In genomic region chr4:140653718-140654515, GRCh38 we compare ENCODE assay signal across 12 cellular contexts.
DNase-seq lines count a peak whose midpoint lies in the region; ATAC-seq and TF ChIP-seq lines count a peak whose summit lies in the region.
"Had no signal": no experiment of that assay in that cellular context is flagged by ENCODE, and none has a peak within 500 bp of the region (broad histone marks: within the 10 kb centered on the region; RNA-seq: fewer than 3 reads in every experiment).

No MANE protein-coding gene starts in this region.

- no peaks in the 10 kb centered on the region for H3K9me3 Mint-ChIP-seq in activated T-helper 17 cell treated with anti-CD3 and anti-CD28 coated beads, Interleukin-2, amount 50 U/mL, for 72 hours

- H3K23ac ChIP-seq in mesendoderm (ENCODE audit: low read length): no peak overlapping the region

- H3K79me2 ChIP-seq in mesendoderm (ENCODE audit: control insufficient read depth, insufficient read depth, low read length): no peaks in the 10 kb centered on the region

- peaks cover 35% of the 10 kb centered on the region for H3K27me3 Mint-ChIP-seq in activated T-helper 17 cell treated with anti-CD3 and anti-CD28 coated beads, Interleukin-2, amount 50 U/mL, for 72 hours

- TF ChIP-seq CTCF in cardiac muscle cell (IDR thresholded peaks at IDR 0.05; ENCODE audit: low read depth, low read length) (no peak), right atrium auricular region (IDR thresholded peaks at IDR 0.05) (no peak)

- H4K5ac ChIP-seq in mesendoderm (ENCODE audit: low read length): no peak overlapping the region

- H2BK120ac ChIP-seq in mesendoderm (ENCODE audit: low read depth, low read length): no peak overlapping the region

- no peak overlapping the region for H4K8ac ChIP-seq in mesendoderm (ENCODE audit: low read depth, low read length)

- no peak overlapping the region for H3K27ac Mint-ChIP-seq in activated T-helper 17 cell treated with anti-CD3 and anti-CD28 coated beads, Interleukin-2, amount 50 U/mL, for 72 hours
- H3K27ac Mint-ChIP-seq: activated naive CD8-positive, alpha-beta T cell had no signal

- H3K79me1 ChIP-seq in mesendoderm (ENCODE audit: low read length): no peaks in the 10 kb centered on the region

- H3K4me2 ChIP-seq in mesendoderm (ENCODE audit: low read length): no peak overlapping the region

- H3K9me3 ChIP-seq in cardiac muscle cell (ENCODE audit: low read depth): no peaks in the 10 kb centered on the region
- H3K9me3 ChIP-seq in right atrium auricular region: no peaks in the 10 kb centered on the region
- H3K9me3 ChIP-seq: suprapubic skin had no signal

- WGBS in mesendoderm (ENCODE audit: extremely low coverage, insufficient coverage, low lambda C conversion rate): no CpG with 5 or more reads among the region's 8 CpGs

- H3K36me3 Mint-ChIP-seq in activated T-helper 17 cell treated with anti-CD3 and anti-CD28 coated beads, Interleukin-2, amount 50 U/mL, for 72 hours (ENCODE audit: low read depth): no peaks in the 10 kb centered on the region
- H3K36me3 Mint-ChIP-seq: activated naive CD8-positive, alpha-beta T cell had no signal

- DNase-seq in cardiac muscle cell (ENCODE audit: low read depth in 1 of 2, low spot score in 1 of 2): peak in 1 of 2 donors; percentile 92
- DNase-seq in right atrium auricular region (ENCODE audit: low spot score): no peak
- DNase-seq in epidermal melanocyte (ENCODE audit: insufficient read length, low spot score): peak; percentile 43
- DNase-seq in mesendoderm: peak; percentile 52
- no peak for DNase-seq in H7
- no peak for DNase-seq in ACHN
- DNase-seq: activated CD4-positive, alpha-beta T cell treated with anti-CD3 and anti-CD28 coated beads, Interleukin-2, amount 50 U/mL, for 1 hour; HCEC 1CT had no signal

- H3K36me3 ChIP-seq in cardiac muscle cell: peaks cover 3% of the 10 kb centered on the region
- peaks cover 32% of the 10 kb centered on the region for H3K36me3 ChIP-seq in right atrium auricular region
- peaks cover 3% of the 10 kb centered on the region for H3K36me3 ChIP-seq in mesendoderm (ENCODE audit: control insufficient read depth, insufficient read depth, low read length)
- no peaks in the 10 kb centered on the region for H3K36me3 ChIP-seq in H7 (replicated peaks; ENCODE audit: control insufficient read depth, insufficient read depth, low read length)

- H3K4ac ChIP-seq in mesendoderm (ENCODE audit: low read depth, low read length): peak overlapping the region; percentile 70

- no peak overlapping the region for H3K4me3 Mint-ChIP-seq in activated T-helper 17 cell treated with anti-CD3 and anti-CD28 coated beads, Interleukin-2, amount 50 U/mL, for 72 hours
- H3K4me3 Mint-ChIP-seq: activated naive CD8-positive, alpha-beta T cell had no signal

- peak overlapping the region; percentile 12 for H2BK5ac ChIP-seq in mesendoderm (ENCODE audit: low read length)

- H3K9ac ChIP-seq in mesendoderm (ENCODE audit: low read length): no peak overlapping the region

- no peak for ATAC-seq in HG03432 (IDR thresholded peaks at IDR 0.05; ENCODE audit: unreplicated experiment)
- no peak for ATAC-seq in activated T-helper 17 cell treated with anti-CD3 and anti-CD28 coated beads, Interleukin-2, amount 50 U/mL, for 72 hours (replicated peaks)

- H3K56ac ChIP-seq in mesendoderm (ENCODE audit: low read length): peak overlapping the region; percentile 59

- H3K4me1 ChIP-seq in cardiac muscle cell (ENCODE audit: low read depth): peaks cover 15% of the 10 kb centered on the region
- H3K4me1 ChIP-seq in right atrium auricular region: peaks cover 0 to 12% of the 10 kb centered on the region in 2 donors
- peaks cover 5% of the 10 kb centered on the region for H3K4me1 ChIP-seq in mesendoderm (ENCODE audit: control insufficient read depth, low read depth, low read length)

- in situ Hi-C loops in ACHN (cut with HindIII; ENCODE audit: low pct_ligation_motif_present, low pct_unique_long_range_greater_than_20kb, low sequenced_read_pairs): no loop called here

- H3K27ac ChIP-seq in cardiac muscle cell (peak overlapping the region; percentile 93), right atrium auricular region (peak overlapping the region in 1 of 2 donors; percentile 14), mesendoderm (ENCODE audit: low read depth, low read length) (peak overlapping the region; percentile 57)
- H3K27ac ChIP-seq: suprapubic skin had no signal

- no peak overlapping the region for H2AK5ac ChIP-seq in mesendoderm (ENCODE audit: low read length)

- H3K4me3 ChIP-seq in cardiac muscle cell (no peak overlapping the region), right atrium auricular region (peak overlapping the region in 1 of 2 donors; percentile 31), mesendoderm (ENCODE audit: low read length) (no peak overlapping the region), H7 (ENCODE audit: insufficient read depth, low read depth, low read length) (no peak overlapping the region)
- H3K4me3 ChIP-seq: suprapubic skin had no signal

- H3K18ac ChIP-seq in mesendoderm (ENCODE audit: low read length): peak overlapping the region; percentile 92

- H3K27me3 ChIP-seq in cardiac muscle cell (no peaks in the 10 kb centered on the region), right atrium auricular region (no peaks in the 10 kb centered on the region), mesendoderm (ENCODE audit: insufficient read depth, low read length, poor library complexity) (no peaks in the 10 kb centered on the region), H7 (ENCODE audit: control insufficient read depth, insufficient read depth, low read length) (no peaks in the 10 kb centered on the region)
- H3K27me3 ChIP-seq: suprapubic skin had no signal

- H3K4me1 Mint-ChIP-seq in activated T-helper 17 cell treated with anti-CD3 and anti-CD28 coated beads, Interleukin-2, amount 50 U/mL, for 72 hours: no peaks in the 10 kb centered on the region

- no peak overlapping the region for H2BK15ac ChIP-seq in mesendoderm (replicated peaks; ENCODE audit: low read depth)

Comparison
In these comparisons a context has a peak if more than half of its experiments do, and no peak if none do; other contexts are left out.
1. DNase-seq: peak in epidermal melanocyte (single experiment) and mesendoderm (single experiment); none in right atrium auricular region (single experiment), H7 (single experiment) and ACHN (single experiment).